Comparison of ENCODE assay signal across 13 cellular contexts in genomic region chr11:128515766-128516466, GRCh38.
DNase-seq lines count a peak whose midpoint lies in the region; ATAC-seq and TF ChIP-seq lines count a peak whose summit lies in the region.
"Had no signal": no experiment of that assay in that cellular context is flagged by ENCODE, and none has a peak within 500 bp of the region (broad histone marks: within the 10 kb centered on the region; RNA-seq: fewer than 3 reads in every experiment).

No MANE protein-coding gene starts in this region.

- H3K9me3 Mint-ChIP-seq in GM23338: no peaks in the 10 kb centered on the region
- no peaks in the 10 kb centered on the region for H3K9me3 Mint-ChIP-seq in chondrocyte (ENCODE audit: low read depth)
- H3K9me3 Mint-ChIP-seq in natural killer cell treated with Interleukin-12 subunit alpha and Interleukin-12 subunit beta and Interleukin-15 and Interleukin-18, amount 100 ng/mL, for 72 hours: no peaks in the 10 kb centered on the region

- H3K27me3 ChIP-seq in GM23338 (ENCODE audit: insufficient read depth): peaks cover 5% of the 10 kb centered on the region

- peaks cover 59% of the 10 kb centered on the region for H3K4me1 ChIP-seq in GM23338 (ENCODE audit: insufficient read depth)

- H3K4me2 ChIP-seq in GM23338: peak overlapping the region; percentile 50; the same call in 1 of the 2 replicates

- H3K27ac ChIP-seq in GM23338 (ENCODE audit: low read depth): no peak overlapping the region

- H4K20me1 ChIP-seq in GM23338 (replicated peaks; ENCODE audit: insufficient read depth): peaks cover 26% of the 10 kb centered on the region

- H3K27ac Mint-ChIP-seq in GM23338: no peak overlapping the region
- peak overlapping the region; percentile 92 for H3K27ac Mint-ChIP-seq in chondrocyte (ENCODE audit: unreplicated experiment)
- H3K27ac Mint-ChIP-seq in natural killer cell treated with Interleukin-12 subunit alpha and Interleukin-12 subunit beta and Interleukin-15 and Interleukin-18, amount 100 ng/mL, for 72 hours: peak overlapping the region; percentile 95 to 96

- no peak overlapping the region for H2AFZ ChIP-seq in GM23338

- peaks cover 86% of the 10 kb centered on the region for H3K79me2 ChIP-seq in GM23338 (replicated peaks; ENCODE audit: insufficient read depth)

- no peak overlapping the region for H3K4me3 Mint-ChIP-seq in GM23338
- no peak overlapping the region for H3K4me3 Mint-ChIP-seq in chondrocyte (ENCODE audit: unreplicated experiment)
- H3K4me3 Mint-ChIP-seq in natural killer cell treated with Interleukin-12 subunit alpha and Interleukin-12 subunit beta and Interleukin-15 and Interleukin-18, amount 100 ng/mL, for 72 hours: peak overlapping the region; percentile 98

- no peaks in the 10 kb centered on the region for H3F3A ChIP-seq in GM23338 (replicated peaks; ENCODE audit: low read depth)

- peaks cover 6% of the 10 kb centered on the region for H3K27me3 Mint-ChIP-seq in GM23338 (ENCODE audit: insufficient read depth, low read depth, poor library complexity)
- no peaks in the 10 kb centered on the region for H3K27me3 Mint-ChIP-seq in chondrocyte (ENCODE audit: low read depth)
- H3K27me3 Mint-ChIP-seq in natural killer cell treated with Interleukin-12 subunit alpha and Interleukin-12 subunit beta and Interleukin-15 and Interleukin-18, amount 100 ng/mL, for 72 hours: no peaks in the 10 kb centered on the region

- H3K36me3 Mint-ChIP-seq in GM23338 (ENCODE audit: low read depth) (no peaks in the 10 kb centered on the region), chondrocyte (ENCODE audit: low read depth) (peaks cover 10% of the 10 kb centered on the region)
- peaks cover 90% of the 10 kb centered on the region for H3K36me3 Mint-ChIP-seq in natural killer cell treated with Interleukin-12 subunit alpha and Interleukin-12 subunit beta and Interleukin-15 and Interleukin-18, amount 100 ng/mL, for 72 hours

- no peaks in the 10 kb centered on the region for H3K9me2 ChIP-seq in GM23338 (ENCODE audit: insufficient read depth)

- no peaks in the 10 kb centered on the region for H3K36me3 ChIP-seq in GM23338 (ENCODE audit: insufficient read depth)

- in situ Hi-C loops in G401 (cut with HindIII; ENCODE audit: low sequenced_read_pairs): no loop called here

- peak overlapping the region; percentile 8 for H3K4me3 ChIP-seq in AG10803 (ENCODE audit: low read length)
- H3K4me3 ChIP-seq in GM23338: no peak overlapping the region
- H3K4me3 ChIP-seq: K562 had no signal

- DNase-seq in AG10803 (ENCODE audit: low read depth): no peak
- no peak for DNase-seq in GM23338 (ENCODE audit: low spot score)
- DNase-seq in chondrocyte (ENCODE audit: low spot score): no peak
- no peak for DNase-seq in natural killer cell treated with Interleukin-12 subunit alpha and Interleukin-12 subunit beta and Interleukin-15 and Interleukin-18, amount 100 ng/mL, for 72 hours (ENCODE audit: low spot score)
- no peak for DNase-seq in G401 (ENCODE audit: low spot score)
- no peak for DNase-seq in NCI-H524 treated with DMSO at 0.1 percent for 48 hours (lab: John Stamatoyannopoulos, UW)
- no peak for DNase-seq in NAMALWA (ENCODE audit: low spot score)
- no peak for DNase-seq in DMS53 treated with DMSO at 0.1 percent for 48 hours (lab: John Stamatoyannopoulos, UW; ENCODE audit: unreplicated experiment)
- DNase-seq: activated CD4-positive, alpha-beta T cell treated with anti-CD3 and anti-CD28 coated beads for 1 hour; NCI-H82; substantia nigra had no signal

- TF ChIP-seq CTCF in AG10803 (conservative IDR thresholded peaks at IDR 0.05; ENCODE audit: low read length) (no peak), GM23338 (conservative IDR thresholded peaks at IDR 0.05; ENCODE audit: low read depth in 2 of 2) (no peak), chondrocyte (IDR thresholded peaks at IDR 0.05) (no peak)

- H3K4me1 Mint-ChIP-seq in GM23338 (peaks cover 42% of the 10 kb centered on the region), chondrocyte (ENCODE audit: low read depth) (peaks cover 93% of the 10 kb centered on the region)
- peaks cover 74 to 93% of the 10 kb centered on the region in 2 donors for H3K4me1 Mint-ChIP-seq in natural killer cell treated with Interleukin-12 subunit alpha and Interleukin-12 subunit beta and Interleukin-15 and Interleukin-18, amount 100 ng/mL, for 72 hours (ENCODE audit: low read depth in 2 of 2)

- no peak for ATAC-seq in GM23338
- ATAC-seq in natural killer cell treated with Interleukin-12 subunit alpha and Interleukin-12 subunit beta and Interleukin-15 and Interleukin-18, amount 100 ng/mL, for 72 hours: no peak
- ATAC-seq: K562, sciatic nerve had no signal

TF ChIP-seq in GM23338, 12 proteins besides CTCF, POLR2A, EP300 and RAD21:
- TF ChIP-seq STAT1 (IDR thresholded peaks at IDR 0.05; ENCODE audit: unreplicated experiment): no peak
- no peak for TF ChIP-seq REST (IDR thresholded peaks at IDR 0.05; ENCODE audit: unreplicated experiment)
- TF ChIP-seq NANOG (IDR thresholded peaks at IDR 0.05; ENCODE audit: borderline replicate concordance): no peak
- TF ChIP-seq ZNF331 (CRISPR knock-in tag; IDR thresholded peaks at IDR 0.05; ENCODE audit: low read depth): no peak
- no peak for TF ChIP-seq EZH2phosphoT487 (IDR thresholded peaks at IDR 0.05; ENCODE audit: unreplicated experiment)
- TF ChIP-seq POLR2AphosphoS5 (IDR thresholded peaks at IDR 0.05; ENCODE audit: low read depth): no peak
- no peak for TF ChIP-seq CREB1 (CRISPR knock-in tag; IDR thresholded peaks at IDR 0.05; ENCODE audit: low read depth)
- no peak for TF ChIP-seq ETS1 (IDR thresholded peaks at IDR 0.05)
- TF ChIP-seq JUNB (IDR thresholded peaks at IDR 0.05; ENCODE audit: unreplicated experiment): no peak
